ENCODE assay signal across 19 cellular contexts in the genomic region with DNA sequence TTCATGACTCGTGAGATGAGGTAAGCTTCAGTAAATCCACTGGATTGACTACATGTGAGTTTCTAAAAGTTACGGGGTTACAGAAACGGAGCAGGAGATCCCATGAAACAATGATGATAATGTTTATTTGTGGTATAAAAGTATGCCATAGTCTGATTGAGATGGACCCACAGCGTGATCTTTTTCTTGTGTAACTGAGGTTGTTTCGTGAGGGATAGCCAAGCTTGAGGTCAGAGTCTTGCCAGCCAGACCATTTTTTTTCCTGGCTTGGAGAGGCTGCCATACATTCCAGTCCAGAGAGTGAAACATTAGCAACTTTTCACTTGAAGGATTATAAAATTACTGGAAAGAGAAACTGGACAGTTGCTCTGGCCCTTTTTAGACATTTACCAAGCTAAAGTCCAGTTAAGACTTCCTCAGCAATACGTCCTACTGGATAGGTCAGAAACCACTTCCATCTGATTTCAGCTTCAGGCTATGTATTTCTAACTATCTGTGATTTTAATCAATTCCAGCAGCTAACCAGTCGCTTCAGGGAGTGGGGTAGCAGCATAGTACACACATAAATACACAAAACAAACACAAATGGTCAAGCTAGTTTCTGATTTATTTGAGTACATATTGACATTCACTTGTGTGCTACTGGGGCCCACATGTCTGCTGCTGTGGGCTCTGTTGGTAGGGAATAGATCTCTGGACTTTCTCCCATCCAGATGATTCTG.
DNase-seq lines count a peak whose midpoint lies in the region; ATAC-seq and TF ChIP-seq lines count a peak whose summit lies in the region.
"Had no signal": no experiment of that assay in that cellular context is flagged by ENCODE, and none has a peak within 500 bp of the region (broad histone marks: within the 10 kb centered on the region; RNA-seq: fewer than 3 reads in every experiment).

No MANE protein-coding gene starts in this region.

- H3K9me3 Mint-ChIP-seq in CD8-positive, alpha-beta memory T cell, result peaks cover 2 to 22% (median 2%) of the 10 kb centered on the region in 5 donors

- POLR2A ChIA-PET in CD8-positive, alpha-beta memory T cell (lab: Charles Lee), result no interaction called here

- CTCF ChIA-PET in CD8-positive, alpha-beta memory T cell (lab: Charles Lee), result no interaction called here

- H3K9me3 ChIP-seq in left ventricle myocardium inferior (replicated peaks), result peaks cover 26% of the 10 kb centered on the region
- no peaks in the 10 kb centered on the region for H3K9me3 ChIP-seq in CD8-positive, alpha-beta memory T cell (ENCODE audit: low read length)
- H3K9me3 ChIP-seq: body of pancreas, esophagus squamous epithelium, SJSA1, upper lobe of left lung had no signal

- H3K27me3 ChIP-seq in left ventricle myocardium inferior (ENCODE audit: low read depth), result no peaks in the 10 kb centered on the region
- H3K27me3 ChIP-seq in CD8-positive, alpha-beta memory T cell (ENCODE audit: insufficient read depth, low read length, poor library complexity, severe bottlenecking), result no peaks in the 10 kb centered on the region
- H3K27me3 ChIP-seq: body of pancreas, esophagus squamous epithelium, left lung, SJSA1, spleen, upper lobe of left lung had no signal

- H3K36me3 Mint-ChIP-seq in CD8-positive, alpha-beta memory T cell, result no peaks in the 10 kb centered on the region

- H3K27ac ChIP-seq in left ventricle myocardium inferior (replicated peaks), result no peak overlapping the region
- H3K27ac ChIP-seq in CD8-positive, alpha-beta memory T cell (ENCODE audit: low read depth, low read length), result no peak overlapping the region
- H3K27ac ChIP-seq: body of pancreas, esophagus squamous epithelium, left lung, parathyroid adenoma, SJSA1, spleen, upper lobe of left lung had no signal

- ATAC-seq in Right ventricle myocardium inferior (no peak), GM21423 (IDR thresholded peaks at IDR 0.05; ENCODE audit: unreplicated experiment) (no peak), GM21529 (IDR thresholded peaks at IDR 0.05; ENCODE audit: unreplicated experiment) (no peak)
- ATAC-seq: body of pancreas, left lung had no signal

- H3K36me3 ChIP-seq in left ventricle myocardium inferior, result no peaks in the 10 kb centered on the region
- H3K36me3 ChIP-seq in CD8-positive, alpha-beta memory T cell (ENCODE audit: insufficient read depth, low read length), result no peaks in the 10 kb centered on the region
- H3K36me3 ChIP-seq: esophagus squamous epithelium, left lung, SJSA1, spleen, upper lobe of left lung had no signal

- no peaks in the 10 kb centered on the region for H3K27me3 Mint-ChIP-seq in CD8-positive, alpha-beta memory T cell

- peak; percentile 8 for DNase-seq in Right ventricle myocardium inferior (ENCODE audit: missing footprints)
- no peak for DNase-seq in left ventricle myocardium inferior
- DNase-seq in astrocyte of the cerebellum (ENCODE audit: low read depth), result peak; percentile 97
- peak; percentile 83 for DNase-seq in glomerular visceral epithelial cell (ENCODE audit: extremely low spot score)
- no peak for DNase-seq in C1 segment of cervical spinal cord (lab: John Stamatoyannopoulos, UW)
- DNase-seq in CD8-positive, alpha-beta memory T cell, result no peak
- DNase-seq: ACHN; activated CD4-positive, alpha-beta T cell treated with anti-CD3 and anti-CD28 coated beads for 4 hours; body of pancreas; esophagus squamous epithelium; left lung; NCI-H2081; NCI-H526; spleen; upper lobe of left lung had no signal

- H3K4me3 ChIP-seq in left ventricle myocardium inferior, result no peak overlapping the region
- no peak overlapping the region for H3K4me3 ChIP-seq in astrocyte of the cerebellum (ENCODE audit: low read depth, low read length)
- no peak overlapping the region for H3K4me3 ChIP-seq in CD8-positive, alpha-beta memory T cell (ENCODE audit: low read length)
- H3K4me3 ChIP-seq: body of pancreas, esophagus squamous epithelium, left lung, SJSA1, spleen, upper lobe of left lung had no signal

- no peaks in the 10 kb centered on the region for H3K4me1 ChIP-seq in left ventricle myocardium inferior
- H3K4me1 ChIP-seq in CD8-positive, alpha-beta memory T cell (ENCODE audit: insufficient read depth, low read length), result no peaks in the 10 kb centered on the region
- H3K4me1 ChIP-seq: body of pancreas, esophagus squamous epithelium, parathyroid adenoma, SJSA1, spleen, upper lobe of left lung had no signal

- TF ChIP-seq CTCF in left ventricle myocardium inferior (IDR thresholded peaks at IDR 0.05; ENCODE audit: borderline replicate concordance) (no peak), astrocyte of the cerebellum (IDR thresholded peaks at IDR 0.05; ENCODE audit: low read depth, low read length, missing control alignments) (no peak)

- in situ Hi-C loops in astrocyte of the cerebellum (cut with HindIII; ENCODE audit: low sequenced_read_pairs), result no loop called here

- H3K4me1 Mint-ChIP-seq in CD8-positive, alpha-beta memory T cell, result no peaks in the 10 kb centered on the region

- no peak overlapping the region for H3K4me3 Mint-ChIP-seq in CD8-positive, alpha-beta memory T cell

- no peak overlapping the region for H3K27ac Mint-ChIP-seq in CD8-positive, alpha-beta memory T cell

- intact Hi-C loops in Right ventricle myocardium inferior (cut with DNase I) (no loop called here), left ventricle myocardium inferior (cut with micrococcal nuclease) (no loop called here)

Comparison
In these comparisons a context has a peak if more than half of its experiments do, and no peak if none do; other contexts are left out.
1. DNase-seq: peak in Right ventricle myocardium inferior (single experiment), astrocyte of the cerebellum (single experiment) and glomerular visceral epithelial cell (single experiment); none in left ventricle myocardium inferior (single experiment), C1 segment of cervical spinal cord (0 of 14) and CD8-positive, alpha-beta memory T cell (0 of 5).